In the genomic region with DNA sequence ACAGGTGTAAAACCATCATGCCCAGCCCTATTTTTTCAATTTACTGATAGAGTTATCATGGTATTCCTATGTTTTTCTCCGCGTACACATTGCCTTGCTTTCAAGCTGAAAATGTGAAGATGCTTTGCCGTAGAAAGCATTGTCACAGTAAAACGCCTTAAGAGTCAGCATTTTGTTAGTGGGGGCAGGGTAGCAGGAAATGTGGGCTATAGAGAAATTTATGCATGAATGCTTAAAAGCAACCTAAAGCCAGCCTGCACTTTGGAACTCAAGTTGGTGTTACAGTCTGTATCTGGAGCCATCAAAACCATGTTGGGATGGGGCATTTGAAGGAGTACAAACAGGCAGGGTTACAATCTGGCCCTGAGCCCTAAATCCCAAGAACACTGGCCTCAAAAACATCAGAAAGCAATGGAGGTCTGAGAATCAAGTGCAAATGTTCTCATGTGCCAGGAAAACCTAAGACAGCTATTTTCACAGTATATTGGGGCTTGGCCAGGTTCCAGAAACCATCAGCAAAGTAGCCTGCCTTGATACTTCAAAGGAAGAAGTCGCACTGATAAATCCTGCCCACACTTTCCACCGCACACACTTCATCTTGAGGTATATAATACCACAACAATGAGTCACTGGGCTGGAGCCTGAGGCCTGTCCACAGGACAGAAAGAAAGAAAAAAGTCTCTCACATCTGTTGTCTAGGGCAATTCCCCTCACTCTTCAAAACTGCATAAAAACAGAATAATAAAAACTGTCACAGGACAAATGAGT, we compare ENCODE assay signal across 8 cellular contexts.
A peak's percentile ranks its signal among the peaks of the same experiment; 100 is the strongest.
DNase-seq lines count a peak whose midpoint lies in the region; ATAC-seq and TF ChIP-seq lines count a peak whose summit lies in the region.

No MANE protein-coding gene starts in this region.

- ATAC-seq in GM19438 (IDR thresholded peaks at IDR 0.05; ENCODE audit: low read depth, unreplicated experiment): peak; percentile 83

- peak; percentile 56 to 88 for DNase-seq in Caco-2
- DNase-seq in HPDE6-E6E7 (ENCODE audit: extremely low spot score): peak; percentile 71
- DNase-seq in T1000 (lab: John Stamatoyannopoulos, UW): peak; percentile 76
- peak; percentile 24 for DNase-seq in central memory CD4-positive, alpha-beta T cell
- peak; percentile 72 for DNase-seq in pulmonary artery endothelial cell (ENCODE audit: low read depth, low spot score)
- no peak for DNase-seq in NCI-H1092 (lab: John Stamatoyannopoulos, UW)
- no peak for DNase-seq in NCI-H345 (lab: John Stamatoyannopoulos, UW)

- H3K27ac Mint-ChIP-seq in Caco-2 (ENCODE audit: unreplicated experiment): peak overlapping the region; percentile 84

- no peaks in the 10 kb centered on the region for H3K9me3 ChIP-seq in Caco-2

- H3K4me1 ChIP-seq in Caco-2: peaks cover 32% of the 10 kb centered on the region

- no peaks in the 10 kb centered on the region for H3K27me3 ChIP-seq in Caco-2 (replicated peaks; ENCODE audit: control insufficient read depth, insufficient read depth, low read length)

- H3K4me3 ChIP-seq in Caco-2 (ENCODE audit: low read depth, low read length): no peak overlapping the region

- no peak for TF ChIP-seq CTCF in Caco-2 (IDR thresholded peaks at IDR 0.05; ENCODE audit: insufficient read depth in 1 of 2, low read depth in 1 of 2, low read length in 1 of 2, severe bottlenecking in 1 of 2, unreplicated experiment in 1 of 2)

- POLR2A ChIA-PET in Caco-2 (lab: Charles Lee): no interaction called here

- CTCF ChIA-PET in Caco-2 (lab: Charles Lee): no interaction called here

- no peak overlapping the region for H3K4me3 Mint-ChIP-seq in Caco-2 (ENCODE audit: unreplicated experiment)

- no TSS peak for BruUV-seq in Caco-2 (replicated peaks; lab: Mats Ljungman, UMichigan)

- no peaks in the 10 kb centered on the region for H3K9me3 Mint-ChIP-seq in Caco-2 (ENCODE audit: unreplicated experiment)

- intact Hi-C loops in Caco-2 (cut with micrococcal nuclease; ENCODE audit: unreplicated experiment): loop anchor here (5.0 kb wide), 1 partner anchor 51 kb away; no protein-coding TSS in a partner anchor

- peaks cover 17% of the 10 kb centered on the region for H3K36me3 Mint-ChIP-seq in Caco-2 (ENCODE audit: insufficient read depth, unreplicated experiment)

- H3K4me1 Mint-ChIP-seq in Caco-2 (ENCODE audit: low read depth, unreplicated experiment): peaks cover 15% of the 10 kb centered on the region

- no peaks in the 10 kb centered on the region for H3K27me3 Mint-ChIP-seq in Caco-2 (ENCODE audit: insufficient read depth, unreplicated experiment)

- no peaks in the 10 kb centered on the region for H3K36me3 ChIP-seq in Caco-2 (ENCODE audit: control insufficient read depth, insufficient read depth, low read length)

Comparison
In these comparisons a context has a peak if more than half of its experiments do, and no peak if none do; other contexts are left out.
1. DNase-seq: peak in Caco-2 (2 of 2), HPDE6-E6E7 (single experiment), T1000 (single experiment), central memory CD4-positive, alpha-beta T cell (single experiment) and pulmonary artery endothelial cell (single experiment); none in NCI-H1092 (single experiment) and NCI-H345 (single experiment).